ENCODE assay signal across 18 cellular contexts in the genomic region with DNA sequence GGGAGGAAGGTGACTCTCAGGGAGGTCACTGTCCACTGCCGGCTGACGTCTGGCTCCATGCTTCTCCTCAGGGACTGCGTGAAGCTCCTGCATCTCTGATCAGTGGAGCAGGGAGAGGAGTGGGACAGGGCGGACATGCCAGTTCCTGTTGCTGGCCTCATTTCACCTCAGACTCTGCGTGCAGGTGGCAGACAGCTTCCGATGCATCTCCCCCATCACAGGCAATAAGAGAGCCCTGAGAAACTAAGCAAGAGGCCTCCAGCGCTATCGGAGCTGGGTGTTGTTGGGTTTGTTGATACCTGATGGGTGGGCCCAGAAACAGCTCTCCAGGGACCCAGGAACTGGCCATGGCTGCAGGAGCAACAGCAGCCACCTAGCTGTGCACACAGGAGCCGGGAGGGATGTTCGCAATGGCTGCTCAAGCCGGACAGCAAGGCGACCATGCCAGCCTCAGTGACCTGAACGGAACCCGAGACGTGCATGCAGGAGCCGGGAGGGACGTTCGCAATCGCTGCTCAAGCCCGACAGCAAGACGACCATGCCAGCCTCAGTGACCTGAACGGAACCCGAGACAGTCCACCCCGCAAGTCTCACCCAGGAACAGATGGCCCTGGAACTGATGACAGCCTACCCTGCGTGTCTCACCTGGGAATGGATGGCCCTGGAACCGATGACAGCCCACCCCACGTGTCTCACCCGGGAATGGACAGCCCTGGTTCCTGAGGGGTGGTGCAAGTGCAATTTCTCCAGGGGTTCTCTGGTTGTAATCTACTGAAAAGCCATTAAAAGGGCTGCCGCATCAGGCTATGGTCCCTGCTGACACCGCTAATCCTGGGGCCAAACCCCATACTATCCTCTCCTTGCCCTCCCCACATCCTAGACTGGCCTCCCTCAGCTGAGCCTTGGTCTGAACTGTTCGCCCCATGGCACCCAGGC. TPM values are rescaled to one million over a fixed set of nuclear protein-coding genes. Genes with fewer than 3 reads are reported as not detected.
DNase-seq lines count a peak whose midpoint lies in the region; ATAC-seq and TF ChIP-seq lines count a peak whose summit lies in the region.
"Had no signal": no experiment of that assay in that cellular context is flagged by ENCODE, and none has a peak within 500 bp of the region (broad histone marks: within the 10 kb centered on the region; RNA-seq: fewer than 3 reads in every experiment).

No MANE protein-coding gene starts in this region.

- H3K4me1 ChIP-seq in CD8-positive, alpha-beta T cell (ENCODE audit: insufficient read depth, low read length) = peaks cover 4% of the 10 kb centered on the region
- H3K4me1 ChIP-seq in colonic mucosa = no peaks in the 10 kb centered on the region
- H3K4me1 ChIP-seq in mammary epithelial cell (ENCODE audit: insufficient read depth, low read length) = peaks cover 3% of the 10 kb centered on the region

- no TSS peak for BruUV-seq in mammary epithelial cell (replicated peaks; lab: Mats Ljungman, UMichigan)

- no peak overlapping the region for H2AFZ ChIP-seq in mammary epithelial cell (ENCODE audit: low read depth, low read length)

- H3K27ac Mint-ChIP-seq in CD8-positive, alpha-beta T cell = no peak overlapping the region
- peak overlapping the region; percentile 86 for H3K27ac Mint-ChIP-seq in neural crest cell (ENCODE audit: unreplicated experiment)

- no peaks in the 10 kb centered on the region for H3K36me3 Mint-ChIP-seq in CD8-positive, alpha-beta T cell
- H3K36me3 Mint-ChIP-seq in neural crest cell (ENCODE audit: low read depth) = no peaks in the 10 kb centered on the region
- H3K36me3 Mint-ChIP-seq: CD4-positive, alpha-beta memory T cell had no signal

- H3K4me3 Mint-ChIP-seq in CD8-positive, alpha-beta T cell = no peak overlapping the region
- no peak overlapping the region for H3K4me3 Mint-ChIP-seq in neural crest cell
- H3K4me3 Mint-ChIP-seq: CD4-positive, alpha-beta memory T cell had no signal

- no peaks in the 10 kb centered on the region for H3K9me3 ChIP-seq in CD8-positive, alpha-beta T cell (ENCODE audit: low read length)
- H3K9me3 ChIP-seq in colonic mucosa (no peaks in the 10 kb centered on the region), mammary epithelial cell (replicated peaks; ENCODE audit: insufficient read depth, low read length) (no peaks in the 10 kb centered on the region)
- H3K9me3 ChIP-seq: MG63 had no signal

- peaks cover 3% of the 10 kb centered on the region for H3K27me3 Mint-ChIP-seq in CD8-positive, alpha-beta T cell (ENCODE audit: low read depth)
- H3K27me3 Mint-ChIP-seq in neural crest cell (ENCODE audit: low read depth) = peaks cover 29% of the 10 kb centered on the region

- H4K20me1 ChIP-seq in mammary epithelial cell (ENCODE audit: insufficient read depth, low read length) = no peaks in the 10 kb centered on the region

- no peak for TF ChIP-seq CTCF in CD8-positive, alpha-beta T cell (IDR thresholded peaks at IDR 0.05)
- TF ChIP-seq CTCF in colonic mucosa (IDR thresholded peaks at IDR 0.05) (no peak), neural crest cell (conservative IDR thresholded peaks at IDR 0.05) (no peak), mammary epithelial cell (conservative IDR thresholded peaks at IDR 0.05 in 1 of 2, IDR thresholded peaks at IDR 0.05 in 1 of 2; ENCODE audit: extremely low read depth in 1 of 2, insufficient read depth in 1 of 2, low read depth in 1 of 2, low read length in 2 of 2) (no peak)

- H3K27ac ChIP-seq in CD8-positive, alpha-beta T cell (ENCODE audit: low read depth, low read length) = no peak overlapping the region
- no peak overlapping the region for H3K27ac ChIP-seq in colonic mucosa
- no peak overlapping the region for H3K27ac ChIP-seq in mammary epithelial cell (ENCODE audit: insufficient read depth, low read depth, low read length)
- H3K27ac ChIP-seq: SK-N-MC had no signal

- ATAC-seq in CD8-positive, alpha-beta T cell = peak; percentile 36
- ATAC-seq in GM18505 (IDR thresholded peaks at IDR 0.05; ENCODE audit: unreplicated experiment) = no peak
- no peak for ATAC-seq in GM21360 (IDR thresholded peaks at IDR 0.05; ENCODE audit: unreplicated experiment)
- ATAC-seq: GM12878 had no signal

- no peak overlapping the region for H3K9ac ChIP-seq in colonic mucosa (ENCODE audit: low read depth in 2 of 2, low read length in 2 of 2)
- H3K9ac ChIP-seq in mammary epithelial cell (ENCODE audit: insufficient read depth, low read length) = no peak overlapping the region

- H3K9me3 Mint-ChIP-seq in CD8-positive, alpha-beta T cell = no peaks in the 10 kb centered on the region
- H3K9me3 Mint-ChIP-seq in neural crest cell = no peaks in the 10 kb centered on the region
- H3K9me3 Mint-ChIP-seq: CD4-positive, alpha-beta memory T cell had no signal

- no peak for DNase-seq in CD8-positive, alpha-beta T cell
- DNase-seq in colonic mucosa (peak; percentile 12), neural crest cell (ENCODE audit: low read depth, low spot score) (no peak), ureter (ENCODE audit: low spot score) (peak; percentile 26), mammary epithelial cell (no peak)
- DNase-seq: ACHN; AML-193; CD4-positive, alpha-beta memory T cell; GDM1; MG63; NCI-H1092 treated with DMSO at 0.1 percent for 48 hours; NCI-H1694; NCI-H510A treated with DMSO at 0.1 percent for 48 hours had no signal

- no peaks in the 10 kb centered on the region for H3K36me3 ChIP-seq in CD8-positive, alpha-beta T cell (ENCODE audit: insufficient read depth, low read length)
- H3K36me3 ChIP-seq in colonic mucosa (no peaks in the 10 kb centered on the region), mammary epithelial cell (ENCODE audit: insufficient read depth, low read length) (no peaks in the 10 kb centered on the region)
- H3K36me3 ChIP-seq: MG63 had no signal

- WGBS in mammary epithelial cell (ENCODE audit: low coverage, missing lambda C conversion rate) = 91% methylated on average over 21 of the region's 31 CpGs

- in situ Hi-C loops in mammary epithelial cell (cut with MboI; ENCODE audit: low sequenced_read_pairs in 2 of 2) = no loop called here

- CTCF ChIA-PET in CD8-positive, alpha-beta T cell (lab: Charles Lee) = interaction anchor here (1.4 kb wide), 1 partner anchor 32 kb away, joined by 4 read pairs; no protein-coding TSS in a partner anchor
- CTCF ChIA-PET in mammary epithelial cell (lab: Charles Lee; ENCODE audit: low non-redundant PET) = no interaction called here

- no peaks in the 10 kb centered on the region for H3K27me3 ChIP-seq in CD8-positive, alpha-beta T cell (ENCODE audit: insufficient read depth, low read length)
- H3K27me3 ChIP-seq in colonic mucosa (no peaks in the 10 kb centered on the region), mammary epithelial cell (ENCODE audit: insufficient read depth, low read length) (no peaks in the 10 kb centered on the region)

- intact Hi-C loops in CD8-positive, alpha-beta T cell (cut with DNase I, micrococcal nuclease) = no loop called here
- intact Hi-C loops in colonic mucosa (cut with DNase I) (no loop called here), mammary epithelial cell (cut with micrococcal nuclease) (no loop called here)

- no peaks in the 10 kb centered on the region for H3K79me2 ChIP-seq in mammary epithelial cell (ENCODE audit: insufficient read depth, low read length)

- peaks cover 21% of the 10 kb centered on the region for H3K4me1 Mint-ChIP-seq in CD8-positive, alpha-beta T cell (ENCODE audit: low read depth)
- no peaks in the 10 kb centered on the region for H3K4me1 Mint-ChIP-seq in neural crest cell

- no peak overlapping the region for H3K4me3 ChIP-seq in CD8-positive, alpha-beta T cell (ENCODE audit: low read depth, low read length)
- H3K4me3 ChIP-seq in colonic mucosa (no peak overlapping the region), mammary epithelial cell (replicated peaks in 1 of 3; ENCODE audit: insufficient read depth in 1 of 3, low read depth in 2 of 3, low read length in 3 of 3) (no peak overlapping the region)
- H3K4me3 ChIP-seq: GM12878, MG63, SK-N-MC had no signal

- dilution Hi-C loops in mammary epithelial cell (cut with HindIII; ENCODE audit: low sequenced_read_pairs) = no loop called here

- H3K4me2 ChIP-seq in mammary epithelial cell (ENCODE audit: insufficient read depth, low read depth, low read length) = no peak overlapping the region

- TF ChIP-seq POLR2A in GM18505 (IDR thresholded peaks at IDR 0.05; ENCODE audit: borderline replicate concordance, extremely low read depth, insufficient read depth, insufficient read length) = no peak

- POLR2A ChIA-PET in CD8-positive, alpha-beta T cell (lab: Charles Lee) = no interaction called here

RNA-seq across cellular contexts. Expression of gene PCBP3, which starts 14.2 kb away (rescaled TPM):
- total RNA-seq in CD8-positive, alpha-beta T cell = 1 to 10 TPM; 1.3 to 2.4 TPM
- total RNA-seq in colonic mucosa = 1 to 10 TPM; 2.1 to 5.3 TPM
- total RNA-seq in neural crest cell = 5.1 and 5.6 TPM in 2 replicates
- 7.1 TPM for total RNA-seq in ureter
- total RNA-seq in mammary epithelial cell = 1 to 10 TPM in 1 of 2 donors, under 1 TPM in 1; 0.67 to 1.0 TPM
- polyA plus RNA-seq in mammary epithelial cell = 0.05 TPM
- not detected for polyA minus RNA-seq in mammary epithelial cell
- total RNA-seq: HT-29 had no signal

Comparison
In these comparisons a context has a peak if more than half of its experiments do, and no peak if none do; other contexts are left out.
1. DNase-seq: peak in colonic mucosa (single experiment) and ureter (single experiment); none in CD8-positive, alpha-beta T cell (0 of 7), neural crest cell (single experiment) and mammary epithelial cell (single experiment).